1 cellular context compared by ENCODE assay signal in genomic region chr3:127711021-127711420, GRCh38.
TF ChIP-seq lines count a peak whose summit lies in the region.

No MANE protein-coding gene starts in this region.

TF ChIP-seq in A549, 52 proteins besides CTCF, POLR2A, EP300 and RAD21 (continued from another document):
- TF ChIP-seq HOXA7 (CRISPR knock-in tag; IDR thresholded peaks at IDR 0.05) (no peak), POLR2AphosphoS2 (conservative IDR thresholded peaks at IDR 0.05; ENCODE audit: low read length) (no peak), CHD2 (IDR thresholded peaks at IDR 0.05; ENCODE audit: low read length, partially characterized antibody) (no peak), BHLHE40 (IDR thresholded peaks at IDR 0.05; ENCODE audit: low read depth, low read length) (no peak)
